1 cellular context compared by ENCODE assay signal in genomic region chr11:11510939-11511338, GRCh38.
TF ChIP-seq lines count a peak whose summit lies in the region.

No MANE protein-coding gene starts in this region.

TF ChIP-seq in GM23338, 12 proteins besides CTCF, POLR2A, EP300 and RAD21 (continued from another document):
- no peak for TF ChIP-seq ZNF331 (CRISPR knock-in tag; IDR thresholded peaks at IDR 0.05; ENCODE audit: low read depth)
- no peak for TF ChIP-seq EZH2phosphoT487 (IDR thresholded peaks at IDR 0.05; ENCODE audit: unreplicated experiment)
- TF ChIP-seq, protein P1, sequence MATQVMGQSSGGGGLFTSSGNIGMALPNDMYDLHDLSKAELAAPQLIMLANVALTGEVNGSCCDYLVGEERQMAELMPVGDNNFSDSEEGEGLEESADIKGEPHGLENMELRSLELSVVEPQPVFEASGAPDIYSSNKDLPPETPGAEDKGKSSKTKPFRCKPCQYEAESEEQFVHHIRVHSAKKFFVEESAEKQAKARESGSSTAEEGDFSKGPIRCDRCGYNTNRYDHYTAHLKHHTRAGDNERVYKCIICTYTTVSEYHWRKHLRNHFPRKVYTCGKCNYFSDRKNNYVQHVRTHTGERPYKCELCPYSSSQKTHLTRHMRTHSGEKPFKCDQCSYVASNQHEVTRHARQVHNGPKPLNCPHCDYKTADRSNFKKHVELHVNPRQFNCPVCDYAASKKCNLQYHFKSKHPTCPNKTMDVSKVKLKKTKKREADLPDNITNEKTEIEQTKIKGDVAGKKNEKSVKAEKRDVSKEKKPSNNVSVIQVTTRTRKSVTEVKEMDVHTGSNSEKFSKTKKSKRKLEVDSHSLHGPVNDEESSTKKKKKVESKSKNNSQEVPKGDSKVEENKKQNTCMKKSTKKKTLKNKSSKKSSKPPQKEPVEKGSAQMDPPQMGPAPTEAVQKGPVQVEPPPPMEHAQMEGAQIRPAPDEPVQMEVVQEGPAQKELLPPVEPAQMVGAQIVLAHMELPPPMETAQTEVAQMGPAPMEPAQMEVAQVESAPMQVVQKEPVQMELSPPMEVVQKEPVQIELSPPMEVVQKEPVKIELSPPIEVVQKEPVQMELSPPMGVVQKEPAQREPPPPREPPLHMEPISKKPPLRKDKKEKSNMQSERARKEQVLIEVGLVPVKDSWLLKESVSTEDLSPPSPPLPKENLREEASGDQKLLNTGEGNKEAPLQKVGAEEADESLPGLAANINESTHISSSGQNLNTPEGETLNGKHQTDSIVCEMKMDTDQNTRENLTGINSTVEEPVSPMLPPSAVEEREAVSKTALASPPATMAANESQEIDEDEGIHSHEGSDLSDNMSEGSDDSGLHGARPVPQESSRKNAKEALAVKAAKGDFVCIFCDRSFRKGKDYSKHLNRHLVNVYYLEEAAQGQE (IDR thresholded peaks at IDR 0.05; ENCODE audit: unreplicated experiment), result no peak
